Comparison of ENCODE assay signal across 8 cellular contexts in the genomic region with DNA sequence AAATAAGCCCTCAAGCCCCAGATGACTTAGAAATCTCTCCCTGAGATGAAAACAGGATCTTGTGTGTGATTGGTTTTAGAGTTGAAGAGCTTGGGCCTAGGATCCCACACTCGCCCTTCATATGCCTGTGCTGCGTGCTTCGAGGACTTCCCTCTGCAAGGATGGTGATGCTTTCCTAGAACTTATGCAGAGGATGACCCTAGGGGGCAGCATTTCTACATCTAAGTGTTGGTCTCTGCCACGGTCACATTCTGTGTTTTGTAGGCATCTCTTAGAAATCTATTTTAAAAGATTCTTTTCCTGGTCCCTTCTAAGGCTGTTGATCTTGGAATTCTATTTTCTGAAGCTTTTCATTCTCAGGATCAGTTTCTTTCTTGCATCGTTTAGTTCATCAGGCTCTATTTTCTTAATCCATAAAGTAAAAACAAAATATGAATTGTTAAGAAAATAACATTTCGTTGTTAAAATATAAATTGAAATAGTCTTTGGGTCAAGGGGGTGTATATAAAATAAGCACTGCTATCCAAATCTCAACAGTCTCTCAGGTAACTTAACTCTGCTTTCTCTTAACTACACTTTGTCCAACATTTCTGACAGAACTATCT. TPM values are rescaled to one million over a fixed set of nuclear protein-coding genes. Genes with fewer than 3 reads are reported as not detected.
A peak's percentile ranks its signal among the peaks of the same experiment; 100 is the strongest.
DNase-seq lines count a peak whose midpoint lies in the region; ATAC-seq and TF ChIP-seq lines count a peak whose summit lies in the region.

No MANE protein-coding gene starts in this region.

- H3K36me3 ChIP-seq in NT2/D1 (ENCODE audit: insufficient read depth, insufficient read length, low read length) (peaks cover 20% of the 10 kb centered on the region), uterus (no peaks in the 10 kb centered on the region)

- no peaks in the 10 kb centered on the region for H3K9me3 ChIP-seq in NT2/D1 (ENCODE audit: insufficient read depth, low read length)
- H3K9me3 ChIP-seq in uterus = no peaks in the 10 kb centered on the region

- no peak for TF ChIP-seq POLR2A in uterus (IDR thresholded peaks at IDR 0.05)

- TF ChIP-seq CTCF in GM12875 (IDR thresholded peaks at IDR 0.05; ENCODE audit: borderline replicate concordance, insufficient read depth, low read depth, low read length) (peak; percentile 46; the same call in 1 of the 2 replicates), uterus (IDR thresholded peaks at IDR 0.05) (peak in 3 of 4 experiments; percentile 27 to 35 (median 34))

- H3K27me3 ChIP-seq in NT2/D1 (ENCODE audit: insufficient read depth, insufficient read length) (no peaks in the 10 kb centered on the region), uterus (no peaks in the 10 kb centered on the region)

- H3K27ac ChIP-seq in uterus = no peak overlapping the region

- ATAC-seq in left colon (peak; percentile 67), GM19467 (IDR thresholded peaks at IDR 0.05; ENCODE audit: unreplicated experiment) (no peak)

- DNase-seq in CD1c-positive myeloid dendritic cell (ENCODE audit: extremely low spot score) (peak; percentile 21), NT2/D1 (ENCODE audit: low read depth, low spot score) (peak; percentile 55), cerebellar cortex (ENCODE audit: low spot score) (peak; percentile 89), left colon (peak in 1 of 2 donors; percentile 39), uterus (peak in 1 of 2 donors; percentile 24)
- no peak for DNase-seq in effector CD8-positive, alpha-beta T cell (lab: John Stamatoyannopoulos, UW)

- no peak overlapping the region for H3K4me3 ChIP-seq in GM12875 (ENCODE audit: low read depth, low read length)
- no peak overlapping the region for H3K4me3 ChIP-seq in NT2/D1 (ENCODE audit: insufficient read length, low read depth)
- no peak overlapping the region for H3K4me3 ChIP-seq in uterus

- intact Hi-C loops in left colon (cut with DNase I, micrococcal nuclease) = no loop called here
- intact Hi-C loops in uterus (cut with DNase I; ENCODE audit: low total_unique reads) = no loop called here

- no peak overlapping the region for H3K9ac ChIP-seq in NT2/D1 (ENCODE audit: insufficient read length, low read depth)

- H3K4me1 ChIP-seq in NT2/D1 (ENCODE audit: insufficient read depth, insufficient read length) (no peaks in the 10 kb centered on the region), uterus (no peaks in the 10 kb centered on the region)

RNA-seq across cellular contexts. Expression of a gene that starts 45.7 kb away (rescaled TPM):
- total RNA-seq in left colon (1 to 10 TPM; 3.2 to 3.9 TPM), uterus (100 to 1,000 TPM in 1 of 4 donors, 10 to 100 TPM in 1, 1 to 10 TPM in 1, under 1 TPM in 1; 0.59 to 114 (median 13.0) TPM)

RNA-seq across cellular contexts. Expression of a gene that starts 48.0 kb away (rescaled TPM):
- total RNA-seq in left colon (10 to 100 TPM; 16.4 to 20.0 TPM), uterus (10 to 100 TPM in 3 of 4 donors, 1 to 10 TPM in 1; 9.5 to 26.3 (median 15.1) TPM)
